ENCODE assay signal across 29 cellular contexts in the genomic region with DNA sequence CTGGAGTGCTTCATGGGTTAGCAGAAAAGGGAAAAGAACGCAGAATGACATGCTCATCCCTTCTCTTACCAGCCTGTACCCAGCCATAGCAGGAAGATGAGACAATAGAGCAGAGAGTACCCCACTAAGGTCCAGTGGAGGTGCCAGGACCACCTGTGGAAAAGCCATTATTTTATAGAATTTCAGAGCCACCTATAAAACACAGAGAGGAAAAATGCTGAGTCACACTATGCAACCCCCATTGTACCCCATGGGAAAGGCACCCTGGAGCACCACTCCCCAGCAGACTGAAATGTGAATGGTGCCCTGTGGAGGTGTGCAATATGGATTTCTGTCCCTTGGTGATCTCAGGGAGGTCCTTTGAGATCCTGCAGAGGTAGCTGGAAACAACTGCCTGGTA.
"Had no signal": no experiment of that assay in that cellular context is flagged by ENCODE, and none has a peak within 500 bp of the region (broad histone marks: within the 10 kb centered on the region; RNA-seq: fewer than 3 reads in every experiment).

No MANE protein-coding gene starts in this region.

- H3K27ac Mint-ChIP-seq: natural killer cell treated with Interleukin-12 subunit alpha and Interleukin-12 subunit beta and Interleukin-15 and Interleukin-18, amount 100 ng/mL, for 72 hours; progenitor cell of endocrine pancreas; stimulated activated naive CD8-positive, alpha-beta T cell treated with anti-CD3 and anti-CD28 coated beads, Interleukin-15, amount 100 ng/mL, for 72 hours had no signal

- H3K27me3 ChIP-seq: esophagus muscularis mucosa, gastroesophageal sphincter, hepatocyte, left lung, neutrophil, pancreas, transverse colon, upper lobe of right lung, uterus had no signal

- H3K9me3 Mint-ChIP-seq: natural killer cell treated with Interleukin-12 subunit alpha and Interleukin-12 subunit beta and Interleukin-15 and Interleukin-18, amount 100 ng/mL, for 72 hours had no signal

- FAIRE-seq: colon, endothelial cell of umbilical vein, pancreas had no signal

- H3K27me3 Mint-ChIP-seq: progenitor cell of endocrine pancreas had no signal

- H3K4me2 ChIP-seq: hepatocyte, smooth muscle cell had no signal

- H3K27ac ChIP-seq: esophagus muscularis mucosa, foreskin keratinocyte, gastroesophageal sphincter, heart left ventricle, hepatocyte, left lung, neutrophil, pancreas, suprapubic skin, transverse colon, upper lobe of right lung, uterus had no signal

- DNase-seq: effector CD8-positive, alpha-beta T cell; heart left ventricle; left cardiac atrium; left lung; mucosa of descending colon; naive B cell; pancreas; stimulated activated CD4-positive, alpha-beta T cell treated with anti-CD3 and anti-CD28 coated beads, Interleukin-12 subunit alpha, Interleukin-12 subunit beta, amount 100 ng/mL, for 4 hours; stimulated activated CD4-positive, alpha-beta T cell treated with anti-CD3 and anti-CD28 coated beads, Interleukin-1b, Interleukin-23, amount 100 ng/mL, for 48 hours; stimulated activated CD4-positive, alpha-beta T cell treated with anti-CD3 and anti-CD28 coated beads, Interleukin-4, amount 100 ng/mL, for 1 hour; stimulated activated CD8-positive, alpha-beta memory T cell treated with anti-CD3 and anti-CD28 coated beads, Interleukin-4, amount 100 ng/mL, for 48 hours; stimulated activated naive CD4-positive, alpha-beta T cell; stimulated activated naive CD8-positive, alpha-beta T cell treated with anti-CD3 and anti-CD28 coated beads, Interleukin-15, amount 100 ng/mL, for 72 hours; transverse colon; upper lobe of right lung; uterus had no signal

- H3K4me3 Mint-ChIP-seq: naive B cell; natural killer cell treated with Interleukin-12 subunit alpha and Interleukin-12 subunit beta and Interleukin-15 and Interleukin-18, amount 100 ng/mL, for 72 hours; neural crest cell; stimulated activated naive CD8-positive, alpha-beta T cell treated with anti-CD3 and anti-CD28 coated beads, Interleukin-15, amount 100 ng/mL, for 72 hours had no signal

- H3K4me3 ChIP-seq: esophagus muscularis mucosa, gastroesophageal sphincter, heart left ventricle, hepatocyte, left lung, mucosa of descending colon, pancreas, smooth muscle cell, suprapubic skin, transverse colon, upper lobe of right lung, uterus had no signal

- H3K4me1 ChIP-seq: esophagus muscularis mucosa, foreskin keratinocyte, gastroesophageal sphincter, left lung, pancreas, transverse colon, upper lobe of right lung, uterus had no signal

- H3K79me2 ChIP-seq: hepatocyte had no signal

- H3K9me3 ChIP-seq: esophagus muscularis mucosa, gastroesophageal sphincter, heart left ventricle, left lung, mucosa of descending colon, neutrophil, pancreas, suprapubic skin, transverse colon, upper lobe of right lung, uterus had no signal

- H3K4me1 Mint-ChIP-seq: naive B cell had no signal

- H3K36me3 ChIP-seq: esophagus muscularis mucosa, gastroesophageal sphincter, heart left ventricle, left lung, neutrophil, pancreas, suprapubic skin, transverse colon, upper lobe of right lung, uterus had no signal

- H2AFZ ChIP-seq: hepatocyte had no signal

- ATAC-seq: gastroesophageal sphincter; heart left ventricle; left cardiac atrium; left lung; mucosa of descending colon; natural killer cell treated with Interleukin-12 subunit alpha and Interleukin-12 subunit beta and Interleukin-15 and Interleukin-18, amount 100 ng/mL, for 72 hours; sciatic nerve; stimulated activated naive CD8-positive, alpha-beta T cell treated with anti-CD3 and anti-CD28 coated beads, Interleukin-15, amount 100 ng/mL, for 72 hours; upper lobe of right lung had no signal
